ENCODE assay signal across 11 cellular contexts in the genomic region with DNA sequence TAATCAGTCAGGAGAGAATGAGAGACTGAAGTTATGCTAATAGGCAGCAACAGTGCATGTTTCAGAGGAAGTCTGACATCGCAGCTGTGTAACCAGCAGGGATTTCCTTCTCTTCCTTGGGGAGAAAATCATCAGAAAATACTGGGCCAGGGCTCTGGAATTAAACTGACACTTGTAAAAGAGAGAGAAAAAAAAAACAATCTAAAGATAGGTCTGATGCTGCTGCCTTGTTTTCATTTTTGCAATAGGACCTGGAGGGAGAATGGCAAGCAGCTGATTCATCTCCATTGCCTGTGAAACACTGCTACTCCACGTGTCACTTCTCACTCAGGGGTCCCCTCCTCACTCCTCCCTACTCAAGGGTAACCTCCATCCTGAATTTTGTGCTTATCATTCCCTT. TPM values are rescaled to one million over a fixed set of nuclear protein-coding genes. Genes with fewer than 3 reads are reported as not detected.
DNase-seq lines count a peak whose midpoint lies in the region; ATAC-seq lines count a peak whose summit lies in the region.
"Had no signal": no experiment of that assay in that cellular context is flagged by ENCODE, and none has a peak within 500 bp of the region (broad histone marks: within the 10 kb centered on the region; RNA-seq: fewer than 3 reads in every experiment).

No MANE protein-coding gene starts in this region.

- H3K27me3 Mint-ChIP-seq in T-helper 1 cell treated with Interleukin-12 subunit alpha and Interleukin-12 subunit beta and Interleukin-4 antibody, amounts not matched to agents 30 μg/mL and 1 μg/mL, for 36 hours (ENCODE audit: low read depth), result no peaks in the 10 kb centered on the region

- no peaks in the 10 kb centered on the region for H3K27me3 ChIP-seq in thymus (ENCODE audit: control insufficient read depth, insufficient read depth)

- no peak for ATAC-seq in GM21447 (IDR thresholded peaks at IDR 0.05; ENCODE audit: unreplicated experiment)

- H3K4me1 Mint-ChIP-seq in T-helper 1 cell treated with Interleukin-12 subunit alpha and Interleukin-12 subunit beta and Interleukin-4 antibody, amounts not matched to agents 30 μg/mL and 1 μg/mL, for 36 hours (ENCODE audit: low read depth), result peaks cover 11% of the 10 kb centered on the region

- no peaks in the 10 kb centered on the region for H3K9me3 ChIP-seq in thymus (ENCODE audit: control insufficient read depth)

- DNase-seq in T-helper 1 cell, result no peak
- DNase-seq in amniotic epithelial cell (ENCODE audit: low read depth), result peak; percentile 54
- DNase-seq in hepatic stellate cell (ENCODE audit: low spot score), result peak; percentile 52
- no peak for DNase-seq in SIG-M5 treated with dmso at 0.1 percent for 504 hours (lab: John Stamatoyannopoulos, UW; ENCODE audit: unreplicated experiment)
- no peak for DNase-seq in stimulated activated CD4-positive, alpha-beta T cell treated with anti-CD3 and anti-CD28 coated beads, Interleukin-12 subunit alpha, Interleukin-12 subunit beta, amount 100 ng/mL, for 4 hours
- DNase-seq: ACHN; effector CD8-positive, alpha-beta T cell; SW 1271 had no signal

- no peaks in the 10 kb centered on the region for H3K9me3 Mint-ChIP-seq in T-helper 1 cell treated with Interleukin-12 subunit alpha and Interleukin-12 subunit beta and Interleukin-4 antibody, amounts not matched to agents 30 μg/mL and 1 μg/mL, for 36 hours

- no peak overlapping the region for H3K4me3 Mint-ChIP-seq in T-helper 1 cell treated with Interleukin-12 subunit alpha and Interleukin-12 subunit beta and Interleukin-4 antibody, amounts not matched to agents 30 μg/mL and 1 μg/mL, for 36 hours

- H3K36me3 ChIP-seq in thymus (ENCODE audit: control insufficient read depth, insufficient read depth), result peaks cover 26% of the 10 kb centered on the region

- peak overlapping the region; percentile 72 for H3K27ac ChIP-seq in thymus (ENCODE audit: low read depth)

- peak overlapping the region; percentile 49 for H3K27ac Mint-ChIP-seq in T-helper 1 cell treated with Interleukin-12 subunit alpha and Interleukin-12 subunit beta and Interleukin-4 antibody, amounts not matched to agents 30 μg/mL and 1 μg/mL, for 36 hours

- H3K4me1 ChIP-seq in thymus (ENCODE audit: control insufficient read depth, insufficient read depth, low read length), result peaks cover 8% of the 10 kb centered on the region

- H3K36me3 Mint-ChIP-seq in T-helper 1 cell treated with Interleukin-12 subunit alpha and Interleukin-12 subunit beta and Interleukin-4 antibody, amounts not matched to agents 30 μg/mL and 1 μg/mL, for 36 hours (ENCODE audit: low read depth), result peaks cover 23% of the 10 kb centered on the region

- 43% methylated on average over 2 of the region's 2 CpGs for WGBS in thymus

- no peak overlapping the region for H3K4me3 ChIP-seq in thymus (ENCODE audit: low read length)

RNA-seq across cellular contexts. Expression of a gene that starts 17.7 kb away (rescaled TPM):
- polyA plus RNA-seq in thymus, result 17.0 TPM

RNA-seq across cellular contexts. Expression of a gene that starts 47.5 kb away (rescaled TPM):
- 2.2 TPM for polyA plus RNA-seq in thymus

RNA-seq across cellular contexts. Expression of a gene that starts 51.0 kb away (rescaled TPM):
- polyA plus RNA-seq in thymus, result 33.7 TPM

Comparison
In these comparisons a context has a peak if more than half of its experiments do, and no peak if none do; other contexts are left out.
1. DNase-seq: peak in amniotic epithelial cell (single experiment) and hepatic stellate cell (single experiment); none in T-helper 1 cell (0 of 5), SIG-M5 treated with dmso at 0.1 percent for 504 hours (single experiment) and stimulated activated CD4-positive, alpha-beta T cell treated with anti-CD3 and anti-CD28 coated beads, Interleukin-12 subunit alpha, Interleukin-12 subunit beta, amount 100 ng/mL, for 4 hours (single experiment).